In genomic region chr4:68336530-68336929, GRCh38 we compare ENCODE assay signal across 14 cellular contexts.
"Had no signal": no experiment of that assay in that cellular context is flagged by ENCODE, and none has a peak within 500 bp of the region (broad histone marks: within the 10 kb centered on the region; RNA-seq: fewer than 3 reads in every experiment).

No MANE protein-coding gene starts in this region.

- H3K27me3 Mint-ChIP-seq: activated naive CD8-positive, alpha-beta T cell treated with anti-CD3 and anti-CD28 coated beads, Interleukin-2, amount 10 ng/mL, durations not matched to agents 7 days and 5 days had no signal

- H3K9me3 Mint-ChIP-seq: activated naive CD8-positive, alpha-beta T cell treated with anti-CD3 and anti-CD28 coated beads, Interleukin-2, amount 10 ng/mL, durations not matched to agents 7 days and 5 days; activated T-helper 2 cell treated with anti-CD3 and anti-CD28 coated beads, Interferon-gamma antibody, Interleukin-2, Interleukin-4, amounts not matched to agents 10 μg/mL and 5 μg/mL and 100 μg/mL, durations not matched to agents 14 hours and 24 hours and 36 hours; neural crest cell had no signal

- ATAC-seq: upper lobe of right lung had no signal

- H3K4me3 Mint-ChIP-seq: activated naive CD8-positive, alpha-beta T cell treated with anti-CD3 and anti-CD28 coated beads, Interleukin-2, amount 10 ng/mL, durations not matched to agents 7 days and 5 days; neural crest cell had no signal

- H3K27ac ChIP-seq: brain microvascular endothelial cell, sigmoid colon, spleen, thoracic aorta, upper lobe of right lung had no signal

- H3K4me3 ChIP-seq: sigmoid colon, spleen, thoracic aorta, upper lobe of right lung had no signal

- H3K9me3 ChIP-seq: sigmoid colon, spleen, thoracic aorta, upper lobe of right lung had no signal

- H3K27me3 ChIP-seq: brain microvascular endothelial cell, sigmoid colon, spleen, upper lobe of right lung had no signal

- DNase-seq: activated CD4-positive, CD25-positive, alpha-beta regulatory T cell treated with anti-CD3 and anti-CD28 coated beads, Interleukin-2, amount 50 U/mL, for 72 hours; activated naive CD8-positive, alpha-beta T cell treated with anti-CD3 and anti-CD28 coated beads, Interleukin-2, amount 10 ng/mL, durations not matched to agents 7 days and 5 days; anterior cingulate cortex; brain microvascular endothelial cell; cortex of kidney; effector CD8-positive, alpha-beta T cell; foreskin fibroblast; sigmoid colon; spleen; T-helper 9 cell; upper lobe of right lung had no signal
